ENCODE assay signal across 8 cellular contexts in the genomic region with DNA sequence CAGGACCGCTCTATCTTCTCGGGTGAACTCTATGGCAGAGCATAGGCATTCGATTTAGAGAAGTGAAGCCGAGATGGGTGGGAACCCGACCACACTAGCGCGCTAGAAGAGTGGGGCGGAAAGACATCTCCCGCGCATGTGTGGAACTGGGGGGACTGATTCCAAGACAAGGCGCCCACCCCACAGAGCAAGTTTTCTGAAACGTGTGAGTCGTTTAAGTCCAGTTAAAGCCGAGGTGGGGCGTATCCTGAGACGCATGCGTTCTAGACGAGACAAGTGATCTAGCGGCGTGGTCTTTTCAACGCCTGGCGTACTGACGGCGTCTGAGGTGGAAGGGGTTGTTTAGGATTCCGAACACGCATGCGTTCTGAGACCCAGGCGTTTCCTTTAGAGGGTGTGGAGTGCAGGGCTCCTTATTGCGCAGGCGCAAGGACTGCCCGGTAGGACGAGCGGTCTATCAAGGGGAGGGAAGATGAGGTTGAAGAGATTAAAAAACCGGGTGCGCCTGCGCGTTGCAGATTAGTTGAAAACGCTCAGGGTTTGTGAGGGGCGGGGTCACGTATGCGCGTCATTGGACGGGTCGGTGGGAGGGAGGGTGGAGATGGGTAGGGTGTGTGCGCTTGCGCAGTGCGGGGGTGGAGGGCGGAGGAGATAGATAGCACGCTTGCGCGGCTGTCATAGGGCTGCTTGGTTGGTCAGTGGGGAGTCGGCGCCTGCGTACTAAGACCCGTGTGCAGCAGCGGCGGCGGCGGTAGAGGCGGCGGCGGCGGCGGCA. TPM values are rescaled to one million over a fixed set of nuclear protein-coding genes. Genes with fewer than 3 reads are reported as not detected.
A peak's percentile ranks its signal among the peaks of the same experiment; 100 is the strongest.
DNase-seq lines count a peak whose midpoint lies in the region; ATAC-seq and TF ChIP-seq lines count a peak whose summit lies in the region.

A gene (plus strand): TSS at position 718 of the 775 bp plus-strand sequence. CDS start 2,008 bp downstream, outside the sequence.

- H3K9me3 Mint-ChIP-seq in activated T-cell treated with anti-CD3 and anti-CD28 coated beads, Interleukin-2, amount 50 U/mL, for 4 hours = no peaks in the 10 kb centered on the region

- H3K27me3 ChIP-seq in Panc1 (ENCODE audit: control insufficient read depth, insufficient read depth, low read length) (no peaks in the 10 kb centered on the region), mucosa of stomach (ENCODE audit: control insufficient read depth, insufficient read depth, low read length) (no peaks in the 10 kb centered on the region)

- POLR2A ChIA-PET in Panc1 (lab: Charles Lee) = no interaction called here

- H3K36me3 Mint-ChIP-seq in activated T-cell treated with anti-CD3 and anti-CD28 coated beads, Interleukin-2, amount 50 U/mL, for 4 hours (ENCODE audit: insufficient read depth) = peaks cover 32% of the 10 kb centered on the region

- ATAC-seq in GM21717 (IDR thresholded peaks at IDR 0.05; ENCODE audit: unreplicated experiment) = peak; percentile 57
- peak; percentile 89 for ATAC-seq in Panc1
- ATAC-seq in activated T-cell treated with anti-CD3 and anti-CD28 coated beads, Interleukin-2, amount 50 U/mL, for 4 hours = peak; percentile 72 to 73

- peak; percentile 95 for TF ChIP-seq POLR2A in erythroblast (IDR thresholded peaks at IDR 0.05; ENCODE audit: low read length)

- CTCF ChIA-PET in Panc1 (lab: Charles Lee) = no interaction called here

- peaks cover 26% of the 10 kb centered on the region for H3K4me1 ChIP-seq in Panc1 (ENCODE audit: control insufficient read depth, insufficient read depth, low read length)
- H3K4me1 ChIP-seq in mucosa of stomach (ENCODE audit: control insufficient read depth, insufficient read depth, low read length) = peaks cover 16% of the 10 kb centered on the region

- H3K4me3 ChIP-seq in Panc1 (ENCODE audit: low read depth in 2 of 2, low read length in 2 of 2) (peak within 1 kb of the TSS; percentile 86 to 92), mucosa of stomach (ENCODE audit: low read length) (peak within 1 kb of the TSS; percentile 91)

- BruUV-seq in Panc1 (replicated peaks; lab: Mats Ljungman, UMichigan) = no TSS peak

- H3K9ac ChIP-seq in mucosa of stomach (ENCODE audit: low read length) = peak within 1 kb of the TSS; percentile 86

- H3K27ac ChIP-seq in Panc1 (ENCODE audit: low read length) = peak within 1 kb of the TSS; percentile 93

- H3K4me3 Mint-ChIP-seq in activated T-cell treated with anti-CD3 and anti-CD28 coated beads, Interleukin-2, amount 50 U/mL, for 4 hours = peak within 1 kb of the TSS; percentile 94

- DNase-seq in DMS153 treated with DMSO at 0.1 percent for 48 hours (lab: John Stamatoyannopoulos, UW; ENCODE audit: unreplicated experiment) = peak; percentile 78
- DNase-seq in KG1 (lab: John Stamatoyannopoulos, UW) = peak; percentile 90
- peak; percentile 100 for DNase-seq in Panc1 (ENCODE audit: low read depth, low spot score)
- peak; percentile 100 for DNase-seq in activated T-cell treated with anti-CD3 and anti-CD28 coated beads, Interleukin-2, amount 50 U/mL, for 4 hours
- DNase-seq in erythroblast (lab: John Stamatoyannopoulos, UW) = peak; percentile 100
- peak; percentile 100 for DNase-seq in stimulated activated CD8-positive, alpha-beta memory T cell treated with anti-CD3 and anti-CD28 coated beads, Interleukin-7, amount 100 ng/mL, for 1 hour (ENCODE audit: low read depth in 2 of 2)

- peaks cover 2% of the 10 kb centered on the region for H3K27me3 Mint-ChIP-seq in activated T-cell treated with anti-CD3 and anti-CD28 coated beads, Interleukin-2, amount 50 U/mL, for 4 hours (ENCODE audit: low read depth)

- intact Hi-C loops in Panc1 (cut with micrococcal nuclease; ENCODE audit: unreplicated experiment) = no loop called here

- peaks cover 20% of the 10 kb centered on the region for H3K36me3 ChIP-seq in Panc1 (ENCODE audit: control insufficient read depth, insufficient read depth, low read length)
- peaks cover 11% of the 10 kb centered on the region for H3K36me3 ChIP-seq in mucosa of stomach (ENCODE audit: control insufficient read depth, insufficient read depth, low read length)

- H3K4me1 Mint-ChIP-seq in activated T-cell treated with anti-CD3 and anti-CD28 coated beads, Interleukin-2, amount 50 U/mL, for 4 hours (ENCODE audit: low read depth) = peaks cover 36% of the 10 kb centered on the region

- in situ Hi-C loops in Panc1 (cut with HindIII; ENCODE audit: low pct_unique_long_range_greater_than_20kb, low sequenced_read_pairs) = no loop called here

- no peaks in the 10 kb centered on the region for H3K9me3 ChIP-seq in Panc1 (ENCODE audit: control insufficient read depth, insufficient read depth, low read depth, low read length)
- H3K9me3 ChIP-seq in mucosa of stomach (ENCODE audit: control insufficient read depth, low read length) = no peaks in the 10 kb centered on the region

- TF ChIP-seq CTCF in Panc1 (IDR thresholded peaks at IDR 0.05) = no peak

RNA-seq across cellular contexts. Expression of the gene that starts here (rescaled TPM):
- 728 TPM for total RNA-seq in Panc1 (2021; ENCODE audit: unreplicated experiment)
- polyA plus RNA-seq in Panc1 (2012; ENCODE audit: insufficient read length) = 878 TPM
- 1,000 to 10,000 TPM; 1,821 to 1,965 (median 1,822) TPM for total RNA-seq in activated T-cell treated with anti-CD3 and anti-CD28 coated beads, Interleukin-2, amount 50 U/mL, for 4 hours

Comparison
In these comparisons a context has a peak if more than half of its experiments do, and no peak if none do; other contexts are left out.
1. Peak in every context shown above with its lines: DNase-seq, ATAC-seq, H3K4me3 ChIP-seq and H3K27ac ChIP-seq.